Comparison of ENCODE assay signal across 17 cellular contexts in the genomic region with DNA sequence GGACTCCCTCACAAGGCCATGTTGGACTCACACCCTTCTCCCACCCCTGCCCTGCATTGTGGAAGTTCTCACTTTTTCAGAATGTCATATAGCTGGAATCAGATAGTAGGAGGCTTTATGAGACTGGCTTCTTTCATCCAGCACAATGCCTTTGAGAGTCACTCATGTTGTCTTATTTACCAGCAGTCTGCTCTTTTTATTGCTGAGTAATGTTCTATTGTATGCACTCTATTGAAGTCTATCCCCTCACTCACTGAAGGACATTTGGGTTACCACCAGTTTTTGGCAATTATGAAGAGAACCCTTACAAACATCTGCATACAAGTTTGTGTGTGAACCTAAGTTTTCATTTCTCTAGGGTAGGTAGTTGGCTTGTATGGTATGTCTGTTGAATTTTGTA.
DNase-seq lines count a peak whose midpoint lies in the region; ATAC-seq, FAIRE-seq and TF ChIP-seq lines count a peak whose summit lies in the region.
"Had no signal": no experiment of that assay in that cellular context is flagged by ENCODE, and none has a peak within 500 bp of the region (broad histone marks: within the 10 kb centered on the region; RNA-seq: fewer than 3 reads in every experiment).

No MANE protein-coding gene starts in this region.

- H3K4me3 ChIP-seq in A549 (no peak overlapping the region), esophagus muscularis mucosa (no peak overlapping the region), suprapubic skin (no peak overlapping the region)
- H3K4me3 ChIP-seq: BLaER1 treated with 17β-estradiol and CSF1 and Interleukin-3, amounts not matched to agents 10 nM and 100 nM; GM23248; HAP-1 had no signal

- H3K9me3 Mint-ChIP-seq in CD14-positive monocyte = peaks cover 0 to 2% (median 0%) of the 10 kb centered on the region in 7 donors
- H3K9me3 Mint-ChIP-seq: CD8-positive, alpha-beta memory T cell had no signal

- TF ChIP-seq CTCF in A549 (IDR thresholded peaks at IDR 0.05) (no peak), esophagus muscularis mucosa (IDR thresholded peaks at IDR 0.05) (no peak), suprapubic skin (IDR thresholded peaks at IDR 0.05) (no peak), CD14-positive monocyte (IDR thresholded peaks at IDR 0.05) (no peak)

- H3K4me1 ChIP-seq in A549 (no peaks in the 10 kb centered on the region), esophagus muscularis mucosa (no peaks in the 10 kb centered on the region), suprapubic skin (peaks cover 7% of the 10 kb centered on the region)
- H3K4me1 ChIP-seq: HAP-1 had no signal

- H3K9me3 ChIP-seq in A549 = no peaks in the 10 kb centered on the region
- H3K9me3 ChIP-seq in esophagus muscularis mucosa = no peaks in the 10 kb centered on the region
- no peaks in the 10 kb centered on the region for H3K9me3 ChIP-seq in suprapubic skin
- H3K9me3 ChIP-seq: BLaER1 treated with 17β-estradiol and CSF1 and Interleukin-3, amounts not matched to agents 10 nM and 100 nM; HAP-1 had no signal

- H3K4me1 Mint-ChIP-seq in CD14-positive monocyte = no peaks in the 10 kb centered on the region
- H3K4me1 Mint-ChIP-seq: CD8-positive, alpha-beta memory T cell had no signal

- no peak for TF ChIP-seq RAD21 in A549 (conservative IDR thresholded peaks at IDR 0.05 in 1 of 2, IDR thresholded peaks at IDR 0.05 in 1 of 2)

- TF ChIP-seq POLR2A in A549 (IDR thresholded peaks at IDR 0.05; ENCODE audit: low read length) (no peak), esophagus muscularis mucosa (IDR thresholded peaks at IDR 0.05; ENCODE audit: low read depth) (no peak), suprapubic skin (IDR thresholded peaks at IDR 0.05) (no peak)

- H3K27ac ChIP-seq in A549 = no peak overlapping the region
- peak overlapping the region; percentile 10 for H3K27ac ChIP-seq in angular gyrus (ENCODE audit: low read depth, low read length)
- H3K27ac ChIP-seq in esophagus muscularis mucosa (replicated peaks in 1 of 4) = no peak overlapping the region
- peak overlapping the region; percentile 38 for H3K27ac ChIP-seq in suprapubic skin
- H3K27ac ChIP-seq: BLaER1 treated with 17β-estradiol and CSF1 and Interleukin-3, amounts not matched to agents 10 nM and 100 nM had no signal

- H3K36me3 ChIP-seq in esophagus muscularis mucosa (no peaks in the 10 kb centered on the region), suprapubic skin (no peaks in the 10 kb centered on the region)
- H3K36me3 ChIP-seq: BLaER1 treated with 17β-estradiol and CSF1 and Interleukin-3, amounts not matched to agents 10 nM and 100 nM; HAP-1 had no signal

- CTCF ChIA-PET in A549 (lab: Yijun Ruan, JAX) = no interaction called here

- H3K27me3 ChIP-seq in esophagus muscularis mucosa = no peaks in the 10 kb centered on the region
- H3K27me3 ChIP-seq in suprapubic skin = no peaks in the 10 kb centered on the region
- H3K27me3 ChIP-seq: BLaER1 treated with 17β-estradiol and CSF1 and Interleukin-3, amounts not matched to agents 10 nM and 100 nM had no signal

- no peak for TF ChIP-seq EP300 in A549 (IDR thresholded peaks at IDR 0.05)
- TF ChIP-seq EP300 in esophagus muscularis mucosa (IDR thresholded peaks at IDR 0.05) = no peak
- TF ChIP-seq EP300 in suprapubic skin (IDR thresholded peaks at IDR 0.05) = no peak

- FAIRE-seq in A549 (lab: Jason Lieb, UNC) = no peak
- FAIRE-seq: G401.6, GM12891 had no signal

- H3K27me3 Mint-ChIP-seq in CD14-positive monocyte (ENCODE audit: low read depth in 3 of 3) = peaks cover 0 to 4% (median 2%) of the 10 kb centered on the region in 3 donors
- H3K27me3 Mint-ChIP-seq: B cell had no signal

- POLR2A ChIA-PET in A549 (lab: Yijun Ruan, JAX) = no interaction called here

- intact Hi-C loops in esophagus muscularis mucosa (cut with DNase I) = no loop called here
- intact Hi-C loops in CD14-positive monocyte (cut with micrococcal nuclease) = no loop called here

- no peak overlapping the region for H3K4me3 Mint-ChIP-seq in CD14-positive monocyte
- H3K4me3 Mint-ChIP-seq: B cell; CD4-positive, CD25-positive, alpha-beta regulatory T cell; CD8-positive, alpha-beta memory T cell had no signal

- no peak overlapping the region for H3K4me2 ChIP-seq in A549
- H3K4me2 ChIP-seq: BLaER1 treated with 17β-estradiol and CSF1 and Interleukin-3, amounts not matched to agents 10 nM and 100 nM had no signal

- no peak overlapping the region for H3K27ac Mint-ChIP-seq in CD14-positive monocyte
- H3K27ac Mint-ChIP-seq: B cell; CD4-positive, CD25-positive, alpha-beta regulatory T cell had no signal

- DNase-seq in A549 (ENCODE audit: low read depth in 1 of 2, low spot score in 1 of 2) (no peak), esophagus muscularis mucosa (ENCODE audit: extremely low spot score) (peak; percentile 10), suprapubic skin (ENCODE audit: low spot score in 2 of 2) (no peak), NCI-H526 treated with DMSO at 0.1 percent for 48 hours (lab: John Stamatoyannopoulos, UW) (no peak), superior temporal gyrus (ENCODE audit: extremely low spot score) (no peak), CD14-positive monocyte (ENCODE audit: low spot score) (no peak)
- DNase-seq: 8988T; CD4-positive, CD25-positive, alpha-beta regulatory T cell; CD8-positive, alpha-beta memory T cell; COR-L47; GM23248 had no signal

- no peak for ATAC-seq in A549

- no peaks in the 10 kb centered on the region for H3K36me3 Mint-ChIP-seq in CD14-positive monocyte
- H3K36me3 Mint-ChIP-seq: CD4-positive, CD25-positive, alpha-beta regulatory T cell; CD8-positive, alpha-beta memory T cell had no signal

TF ChIP-seq in A549, 52 proteins besides CTCF, POLR2A, EP300 and RAD21:
- TF ChIP-seq MAFK (IDR thresholded peaks at IDR 0.05; ENCODE audit: partially characterized antibody) (peak; percentile 20), HES2 (IDR thresholded peaks at IDR 0.05) (no peak)
TF ChIP-seq in A549: peak in this region for 1.

Comparison
In these comparisons a context has a peak if more than half of its experiments do, and no peak if none do; other contexts are left out.
1. H3K27ac ChIP-seq: peak in angular gyrus (single experiment) and suprapubic skin (single experiment); none in A549 (0 of 2) and esophagus muscularis mucosa (0 of 4).